ENCODE assay signal across 8 cellular contexts in genomic region chr3:71226565-71227281, GRCh38.
DNase-seq lines count a peak whose midpoint lies in the region; ATAC-seq lines count a peak whose summit lies in the region.

No MANE protein-coding gene starts in this region.

- H3K36me3 Mint-ChIP-seq in activated T-cell treated with anti-CD3 and anti-CD28 coated beads, Interleukin-2, amount 50 U/mL, for 72 hours (ENCODE audit: insufficient read depth in 2 of 2), result peaks cover 2 to 3% of the 10 kb centered on the region in 2 donors

- H3K27me3 Mint-ChIP-seq in activated T-cell treated with anti-CD3 and anti-CD28 coated beads, Interleukin-2, amount 50 U/mL, for 72 hours (ENCODE audit: low read depth), result no peaks in the 10 kb centered on the region

- peaks cover 94% of the 10 kb centered on the region for H3K4me1 Mint-ChIP-seq in activated T-cell treated with anti-CD3 and anti-CD28 coated beads, Interleukin-2, amount 50 U/mL, for 72 hours (ENCODE audit: low read depth)

- peak overlapping the region; percentile 74 to 75 for H3K4me3 Mint-ChIP-seq in activated T-cell treated with anti-CD3 and anti-CD28 coated beads, Interleukin-2, amount 50 U/mL, for 72 hours

- peaks cover 2% of the 10 kb centered on the region in 2 donors for H3K9me3 Mint-ChIP-seq in activated T-cell treated with anti-CD3 and anti-CD28 coated beads, Interleukin-2, amount 50 U/mL, for 72 hours

- peak overlapping the region; percentile 52 for H3K27ac Mint-ChIP-seq in activated T-cell treated with anti-CD3 and anti-CD28 coated beads, Interleukin-2, amount 50 U/mL, for 72 hours

- DNase-seq in A172 (ENCODE audit: low spot score) (peak; percentile 42), hepatic stellate cell (ENCODE audit: low spot score) (peak; percentile 63), NCI-H2196 (lab: John Stamatoyannopoulos, UW; ENCODE audit: unreplicated experiment) (no peak), NCI-H1417 (lab: John Stamatoyannopoulos, UW) (no peak)
- peak; percentile 94 to 95 for DNase-seq in activated T-cell treated with anti-CD3 and anti-CD28 coated beads, Interleukin-2, amount 50 U/mL, for 72 hours
- peak; percentile 82 for DNase-seq in stimulated activated CD8-positive, alpha-beta memory T cell treated with anti-CD3 and anti-CD28 coated beads, Interleukin-12 subunit alpha, Interleukin-12 subunit beta, amount 100 ng/mL, for 4 hours (ENCODE audit: low read depth)

- peak; percentile 89 for ATAC-seq in GM19467 (IDR thresholded peaks at IDR 0.05; ENCODE audit: unreplicated experiment)
- ATAC-seq in HG03571 (IDR thresholded peaks at IDR 0.05; ENCODE audit: unreplicated experiment), result peak; percentile 85
- peak; percentile 93 to 94 for ATAC-seq in activated T-cell treated with anti-CD3 and anti-CD28 coated beads, Interleukin-2, amount 50 U/mL, for 72 hours (replicated peaks in 1 of 2)

Comparison
In these comparisons a context has a peak if more than half of its experiments do, and no peak if none do; other contexts are left out.
1. DNase-seq: peak in A172 (single experiment), activated T-cell treated with anti-CD3 and anti-CD28 coated beads, Interleukin-2, amount 50 U/mL, for 72 hours (2 of 2), hepatic stellate cell (single experiment) and stimulated activated CD8-positive, alpha-beta memory T cell treated with anti-CD3 and anti-CD28 coated beads, Interleukin-12 subunit alpha, Interleukin-12 subunit beta, amount 100 ng/mL, for 4 hours (single experiment); none in NCI-H2196 (single experiment) and NCI-H1417 (0 of 3).
2. Peak in every context shown above with its lines, with median percentiles within 50 percentile points of each other: ATAC-seq.